Comparison of ENCODE assay signal across 10 cellular contexts in genomic region chr10:73893386-73893785, GRCh38.
"Had no signal": no experiment of that assay in that cellular context is flagged by ENCODE, and none has a peak within 500 bp of the region (broad histone marks: within the 10 kb centered on the region; RNA-seq: fewer than 3 reads in every experiment).

No MANE protein-coding gene starts in this region.

- H3K27me3 ChIP-seq: thyroid gland, uterus had no signal

- H3K36me3 ChIP-seq: thyroid gland, uterus had no signal

- H3K9me3 ChIP-seq: thyroid gland, uterus had no signal

- H3K9me3 Mint-ChIP-seq: activated CD4-positive, alpha-beta memory T cell treated with anti-CD3 and anti-CD28 coated beads, Interleukin-2, amount 10 ng/mL, durations not matched to agents 7 days and 5 days; activated T-cell treated with anti-CD3 and anti-CD28 coated beads, Interleukin-2, amount 50 U/mL, for 72 hours had no signal

- DNase-seq: activated CD4-positive, alpha-beta memory T cell treated with anti-CD3 and anti-CD28 coated beads, Interleukin-2, amount 10 ng/mL, durations not matched to agents 7 days and 5 days; activated CD8-positive, alpha-beta memory T cell treated with anti-CD3 and anti-CD28 coated beads, Interleukin-2, amount 50 U/mL, for 4 hours; activated gamma-delta T cell treated with Interleukin-2 at 50 U/mL for 16 hours; activated T-cell treated with anti-CD3 and anti-CD28 coated beads, Interleukin-2, amount 50 U/mL, for 72 hours; effector CD4-positive, alpha-beta T cell; hippocampal formation; kidney glomerular epithelial cell; thyroid gland; uterus had no signal

- H3K4me3 Mint-ChIP-seq: activated CD4-positive, alpha-beta memory T cell treated with anti-CD3 and anti-CD28 coated beads, Interleukin-2, amount 10 ng/mL, durations not matched to agents 7 days and 5 days; activated T-cell treated with anti-CD3 and anti-CD28 coated beads, Interleukin-2, amount 50 U/mL, for 72 hours had no signal

- H3K27ac Mint-ChIP-seq: activated CD4-positive, alpha-beta memory T cell treated with anti-CD3 and anti-CD28 coated beads, Interleukin-2, amount 10 ng/mL, durations not matched to agents 7 days and 5 days; activated T-cell treated with anti-CD3 and anti-CD28 coated beads, Interleukin-2, amount 50 U/mL, for 72 hours had no signal

- H3K27ac ChIP-seq: thyroid gland, uterus had no signal

- H3K4me3 ChIP-seq: skin epidermis, thyroid gland, uterus had no signal
